In the genomic region with DNA sequence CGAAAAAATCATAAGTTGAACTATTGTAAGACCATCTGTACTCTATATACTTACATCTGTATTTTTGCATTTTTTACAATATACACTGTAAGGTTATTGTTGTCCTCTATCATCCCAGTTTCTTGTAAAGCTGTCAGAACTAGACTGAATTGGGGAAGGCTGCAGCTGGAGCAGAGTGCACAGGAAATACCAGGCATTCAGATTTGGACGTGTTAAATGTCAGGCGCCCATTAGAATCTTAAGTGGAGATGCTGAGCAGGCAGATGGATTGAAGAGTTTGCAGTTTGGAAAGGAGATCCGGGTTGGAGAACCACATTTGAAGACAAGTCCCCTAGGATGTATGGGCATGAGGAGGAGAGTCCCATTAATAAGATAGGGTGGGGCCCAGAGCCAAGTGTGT, we compare ENCODE assay signal across 1 cellular context.
TF ChIP-seq lines count a peak whose summit lies in the region.

No MANE protein-coding gene starts in this region.

TF ChIP-seq in SK-N-SH treated with all-trans-retinoic acid at 6 μM for 48 hours, 23 proteins besides CTCF, POLR2A, EP300 and RAD21 (continued from another document):
- TF ChIP-seq, protein P1, sequence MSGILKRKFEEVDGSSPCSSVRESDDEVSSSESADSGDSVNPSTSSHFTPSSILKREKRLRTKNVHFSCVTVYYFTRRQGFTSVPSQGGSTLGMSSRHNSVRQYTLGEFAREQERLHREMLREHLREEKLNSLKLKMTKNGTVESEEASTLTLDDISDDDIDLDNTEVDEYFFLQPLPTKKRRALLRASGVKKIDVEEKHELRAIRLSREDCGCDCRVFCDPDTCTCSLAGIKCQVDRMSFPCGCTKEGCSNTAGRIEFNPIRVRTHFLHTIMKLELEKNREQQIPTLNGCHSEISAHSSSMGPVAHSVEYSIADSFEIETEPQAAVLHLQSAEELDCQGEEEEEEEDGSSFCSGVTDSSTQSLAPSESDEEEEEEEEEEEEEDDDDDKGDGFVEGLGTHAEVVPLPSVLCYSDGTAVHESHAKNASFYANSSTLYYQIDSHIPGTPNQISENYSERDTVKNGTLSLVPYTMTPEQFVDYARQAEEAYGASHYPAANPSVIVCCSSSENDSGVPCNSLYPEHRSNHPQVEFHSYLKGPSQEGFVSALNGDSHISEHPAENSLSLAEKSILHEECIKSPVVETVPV (CRISPR knock-in tag; IDR thresholded peaks at IDR 0.05) = no peak
- TF ChIP-seq, protein P2, sequence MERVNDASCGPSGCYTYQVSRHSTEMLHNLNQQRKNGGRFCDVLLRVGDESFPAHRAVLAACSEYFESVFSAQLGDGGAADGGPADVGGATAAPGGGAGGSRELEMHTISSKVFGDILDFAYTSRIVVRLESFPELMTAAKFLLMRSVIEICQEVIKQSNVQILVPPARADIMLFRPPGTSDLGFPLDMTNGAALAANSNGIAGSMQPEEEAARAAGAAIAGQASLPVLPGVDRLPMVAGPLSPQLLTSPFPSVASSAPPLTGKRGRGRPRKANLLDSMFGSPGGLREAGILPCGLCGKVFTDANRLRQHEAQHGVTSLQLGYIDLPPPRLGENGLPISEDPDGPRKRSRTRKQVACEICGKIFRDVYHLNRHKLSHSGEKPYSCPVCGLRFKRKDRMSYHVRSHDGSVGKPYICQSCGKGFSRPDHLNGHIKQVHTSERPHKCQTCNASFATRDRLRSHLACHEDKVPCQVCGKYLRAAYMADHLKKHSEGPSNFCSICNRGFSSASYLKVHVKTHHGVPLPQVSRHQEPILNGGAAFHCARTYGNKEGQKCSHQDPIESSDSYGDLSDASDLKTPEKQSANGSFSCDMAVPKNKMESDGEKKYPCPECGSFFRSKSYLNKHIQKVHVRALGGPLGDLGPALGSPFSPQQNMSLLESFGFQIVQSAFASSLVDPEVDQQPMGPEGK (CRISPR knock-in tag; IDR thresholded peaks at IDR 0.05; ENCODE audit: borderline replicate concordance) = no peak
- TF ChIP-seq ZNF70 (CRISPR knock-in tag; IDR thresholded peaks at IDR 0.05) = no peak
- no peak for TF ChIP-seq BACH2 (CRISPR knock-in tag; IDR thresholded peaks at IDR 0.05; ENCODE audit: borderline replicate concordance)
- TF ChIP-seq ZC3H10 (CRISPR knock-in tag; IDR thresholded peaks at IDR 0.05) = no peak
- no peak for TF ChIP-seq ZNF565 (CRISPR knock-in tag; conservative IDR thresholded peaks at IDR 0.05; ENCODE audit: low read depth)
- TF ChIP-seq ZFP30 (CRISPR knock-in tag; IDR thresholded peaks at IDR 0.05) = no peak
